ENCODE assay signal across 15 cellular contexts in genomic region chr2:113276906-113277425, GRCh38. TPM values are rescaled to one million over a fixed set of nuclear protein-coding genes. Genes with fewer than 3 reads are reported as not detected.
DNase-seq lines count a peak whose midpoint lies in the region; ATAC-seq, FAIRE-seq and TF ChIP-seq lines count a peak whose summit lies in the region.
"Had no signal": no experiment of that assay in that cellular context is flagged by ENCODE, and none has a peak within 500 bp of the region (broad histone marks: within the 10 kb centered on the region; RNA-seq: fewer than 3 reads in every experiment).

No MANE protein-coding gene starts in this region.

- peak overlapping the region; percentile 75 for H3K4me3 Mint-ChIP-seq in GM23338
- no peak overlapping the region for H3K4me3 Mint-ChIP-seq in activated CD8-positive, alpha-beta T cell treated with anti-CD3 and anti-CD28 coated beads, Interleukin-2, amount 10 ng/mL, durations not matched to agents 7 days and 5 days
- H3K4me3 Mint-ChIP-seq: activated CD4-positive, alpha-beta memory T cell treated with anti-CD3 and anti-CD28 coated beads, Interleukin-2, amount 10 ng/mL, durations not matched to agents 7 days and 5 days had no signal

- CTCF ChIA-PET in activated CD8-positive, alpha-beta T cell treated with anti-CD3 and anti-CD28 coated beads, Interleukin-2, amount 10 ng/mL, durations not matched to agents 7 days and 5 days (lab: Charles Lee), result interaction anchor here (1.4 to 6.0 kb wide), 3 partner anchors 28 to 139 kb away, joined by 4 to 65 read pairs (median 5); no protein-coding TSS in a partner anchor

- H3K79me2 ChIP-seq in GM23338 (replicated peaks; ENCODE audit: insufficient read depth), result no peaks in the 10 kb centered on the region

- 0 out of 2 replicates have a peak, but pooled peaks cover 4% of the 10 kb centered on the region for H3F3A ChIP-seq in GM23338 (replicated peaks; ENCODE audit: low read depth)

- H3K27ac Mint-ChIP-seq in GM23338, result no peak overlapping the region
- peak overlapping the region; percentile 47 for H3K27ac Mint-ChIP-seq in activated CD8-positive, alpha-beta T cell treated with anti-CD3 and anti-CD28 coated beads, Interleukin-2, amount 10 ng/mL, durations not matched to agents 7 days and 5 days
- H3K27ac Mint-ChIP-seq: activated CD4-positive, alpha-beta memory T cell treated with anti-CD3 and anti-CD28 coated beads, Interleukin-2, amount 10 ng/mL, durations not matched to agents 7 days and 5 days had no signal

- H3K4me2 ChIP-seq in GM23338, result peak overlapping the region; percentile 92

- H3K4me3 ChIP-seq in GM23338 (peak overlapping the region; percentile 70), iPS-15b (ENCODE audit: low read depth, low read length) (peak overlapping the region; percentile 59), vagina (no peak overlapping the region)
- H3K4me3 ChIP-seq: adrenal gland had no signal

- H3K9me3 Mint-ChIP-seq in GM23338, result no peaks in the 10 kb centered on the region
- no peaks in the 10 kb centered on the region for H3K9me3 Mint-ChIP-seq in activated CD8-positive, alpha-beta T cell treated with anti-CD3 and anti-CD28 coated beads, Interleukin-2, amount 10 ng/mL, durations not matched to agents 7 days and 5 days (ENCODE audit: insufficient read depth)
- H3K9me3 Mint-ChIP-seq: activated CD4-positive, alpha-beta memory T cell treated with anti-CD3 and anti-CD28 coated beads, Interleukin-2, amount 10 ng/mL, durations not matched to agents 7 days and 5 days had no signal

- H3K36me3 ChIP-seq in GM23338 (ENCODE audit: insufficient read depth), result no peaks in the 10 kb centered on the region
- H3K36me3 ChIP-seq in iPS-15b (ENCODE audit: control insufficient read depth, insufficient read depth, low read length), result no peaks in the 10 kb centered on the region
- no peaks in the 10 kb centered on the region for H3K36me3 ChIP-seq in vagina
- H3K36me3 ChIP-seq: adrenal gland had no signal

- H2AFZ ChIP-seq in GM23338, result peak overlapping the region; percentile 97

- H4K20me1 ChIP-seq in GM23338 (replicated peaks; ENCODE audit: insufficient read depth), result peaks cover 14% of the 10 kb centered on the region

- no peak for FAIRE-seq in GM12892 (lab: Jason Lieb, UNC)

- TF ChIP-seq CTCF in GM23338 (conservative IDR thresholded peaks at IDR 0.05; ENCODE audit: low read depth in 2 of 2), result no peak
- TF ChIP-seq CTCF in vagina (IDR thresholded peaks at IDR 0.05), result no peak

- H3K4me1 ChIP-seq in GM23338 (ENCODE audit: insufficient read depth), result peaks cover 34% of the 10 kb centered on the region
- H3K4me1 ChIP-seq in iPS-15b (ENCODE audit: control insufficient read depth, insufficient read depth, low read length), result peaks cover 4% of the 10 kb centered on the region
- H3K4me1 ChIP-seq in vagina, result peaks cover 16% of the 10 kb centered on the region

- H3K27ac ChIP-seq in GM23338 (ENCODE audit: low read depth), result no peak overlapping the region
- no peak overlapping the region for H3K27ac ChIP-seq in vagina
- H3K27ac ChIP-seq: adrenal gland had no signal

- TF ChIP-seq POLR2A in GM12892 (IDR thresholded peaks at IDR 0.05; ENCODE audit: low read depth, low read length), result no peak
- no peak for TF ChIP-seq POLR2A in vagina (IDR thresholded peaks at IDR 0.05)

- H3K27me3 ChIP-seq in GM23338 (ENCODE audit: insufficient read depth) (peaks cover 100% of the 10 kb centered on the region), iPS-15b (ENCODE audit: control insufficient read depth, insufficient read depth, low read length) (peaks cover 100% of the 10 kb centered on the region), vagina (peaks cover 18% of the 10 kb centered on the region)

- POLR2A ChIA-PET in activated CD8-positive, alpha-beta T cell treated with anti-CD3 and anti-CD28 coated beads, Interleukin-2, amount 10 ng/mL, durations not matched to agents 7 days and 5 days (lab: Charles Lee), result no interaction called here

- no peaks in the 10 kb centered on the region for H3K36me3 Mint-ChIP-seq in GM23338 (ENCODE audit: low read depth)
- H3K36me3 Mint-ChIP-seq in activated CD8-positive, alpha-beta T cell treated with anti-CD3 and anti-CD28 coated beads, Interleukin-2, amount 10 ng/mL, durations not matched to agents 7 days and 5 days (ENCODE audit: low read depth), result no peaks in the 10 kb centered on the region

- peaks cover 93% of the 10 kb centered on the region for H3K27me3 Mint-ChIP-seq in GM23338 (ENCODE audit: insufficient read depth, low read depth, poor library complexity)
- peaks cover 76% of the 10 kb centered on the region for H3K27me3 Mint-ChIP-seq in activated CD8-positive, alpha-beta T cell treated with anti-CD3 and anti-CD28 coated beads, Interleukin-2, amount 10 ng/mL, durations not matched to agents 7 days and 5 days (ENCODE audit: low read depth)

- no peaks in the 10 kb centered on the region for H3K9me2 ChIP-seq in GM23338 (ENCODE audit: insufficient read depth)

- H3K9me3 ChIP-seq in iPS-15b (ENCODE audit: control insufficient read depth, insufficient read depth, low read length), result no peaks in the 10 kb centered on the region
- H3K9me3 ChIP-seq in vagina, result no peaks in the 10 kb centered on the region
- H3K9me3 ChIP-seq: adrenal gland had no signal

- no peak overlapping the region for H3K9ac ChIP-seq in iPS-15b (ENCODE audit: low read depth, low read length)

- DNase-seq in GM23338 (ENCODE audit: low spot score) (peak; percentile 80), posterior vena cava (ENCODE audit: low spot score) (peak; percentile 77), posterior cingulate gyrus (no peak), occipital lobe (lab: John Stamatoyannopoulos, UW) (no peak), GM12892 (ENCODE audit: insufficient read length) (no peak), vagina (ENCODE audit: extremely low spot score in 2 of 2) (no peak)
- no peak for DNase-seq in activated CD8-positive, alpha-beta T cell treated with anti-CD3 and anti-CD28 coated beads, Interleukin-2, amount 10 ng/mL, durations not matched to agents 7 days and 5 days
- DNase-seq: activated CD4-positive, alpha-beta memory T cell treated with anti-CD3 and anti-CD28 coated beads, Interleukin-2, amount 10 ng/mL, durations not matched to agents 7 days and 5 days; adrenal gland; effector CD4-positive, alpha-beta T cell; HCEC 1CT; KG1; NCI-H187 treated with DMSO at 0.1 percent for 48 hours; NK-92 treated with Interleukin-12 subunit alpha and Interleukin-12 subunit beta, amount 100 ng/mL, for 24 hours had no signal

- ATAC-seq in GM23338, result peak; percentile 53
- ATAC-seq in activated CD8-positive, alpha-beta T cell treated with anti-CD3 and anti-CD28 coated beads, Interleukin-2, amount 10 ng/mL, durations not matched to agents 7 days and 5 days, result no peak

- H3K4me1 Mint-ChIP-seq in GM23338, result peaks cover 27% of the 10 kb centered on the region
- H3K4me1 Mint-ChIP-seq in activated CD8-positive, alpha-beta T cell treated with anti-CD3 and anti-CD28 coated beads, Interleukin-2, amount 10 ng/mL, durations not matched to agents 7 days and 5 days (ENCODE audit: low read depth), result peaks cover 35% of the 10 kb centered on the region

- intact Hi-C loops in posterior vena cava (cut with DNase I), result no loop called here
- intact Hi-C loops in posterior cingulate gyrus (cut with DNase I), result no loop called here
- intact Hi-C loops in vagina (cut with DNase I), result no loop called here

TF ChIP-seq in GM23338, 12 proteins besides CTCF, POLR2A, EP300 and RAD21 (continues in another document):
- no peak for TF ChIP-seq EZH2 (IDR thresholded peaks at IDR 0.05; ENCODE audit: low read depth, unreplicated experiment)
- no peak for TF ChIP-seq REST (IDR thresholded peaks at IDR 0.05; ENCODE audit: unreplicated experiment)
- TF ChIP-seq CREB1 (CRISPR knock-in tag; IDR thresholded peaks at IDR 0.05; ENCODE audit: low read depth), result no peak
- no peak for TF ChIP-seq EZH2phosphoT487 (IDR thresholded peaks at IDR 0.05; ENCODE audit: unreplicated experiment)
- TF ChIP-seq ZNF114 (CRISPR knock-in tag; IDR thresholded peaks at IDR 0.05), result no peak
- TF ChIP-seq ETS1 (IDR thresholded peaks at IDR 0.05), result no peak

RNA-seq across cellular contexts. Expression of gene PAX8, which starts 1.8 kb away (rescaled TPM):
- total RNA-seq in GM23338 (2014; rRNA removed; shearing (Covaris generic)), result 0.16 and 0.21 TPM in 2 replicates
- polyA plus RNA-seq in GM23338 (2016; fragmentation: Nextera tagmentation; extraction: Ambion mirVana), result 0.32 and 0.43 TPM in 2 replicates
- total RNA-seq in activated CD8-positive, alpha-beta T cell treated with anti-CD3 and anti-CD28 coated beads, Interleukin-2, amount 10 ng/mL, durations not matched to agents 7 days and 5 days, result under 1 TPM; 0.21 to 0.55 TPM
- total RNA-seq in posterior vena cava, result 1 to 10 TPM in 1 of 2 donors, under 1 TPM in 1; 0.19 to 3.6 TPM
- not detected for total RNA-seq in occipital lobe
- 1.8 TPM for polyA plus RNA-seq in GM12892 (2012; ENCODE audit: missing spikeins)
- total RNA-seq in vagina, result 1.7 TPM

Comparison
In these comparisons a context has a peak if more than half of its experiments do, and no peak if none do; other contexts are left out.
1. DNase-seq: peak in GM23338 (single experiment) and posterior vena cava (single experiment); none in activated CD8-positive, alpha-beta T cell treated with anti-CD3 and anti-CD28 coated beads, Interleukin-2, amount 10 ng/mL, durations not matched to agents 7 days and 5 days (single experiment), posterior cingulate gyrus (0 of 10), occipital lobe (single experiment), GM12892 (single experiment) and vagina (0 of 2).
2. H3K4me3 ChIP-seq: peak in GM23338 (single experiment) and iPS-15b (single experiment); none in vagina (0 of 2).